1 cellular context compared by ENCODE assay signal in genomic region chr17:55448681-55449080, GRCh38.
TF ChIP-seq lines count a peak whose summit lies in the region.

No MANE protein-coding gene starts in this region.

TF ChIP-seq in HepG2, 621 proteins besides CTCF, POLR2A, EP300 and RAD21 (continued from another document and continues in another):
- TF ChIP-seq ZNF609 (CRISPR knock-in tag; IDR thresholded peaks at IDR 0.05; ENCODE audit: borderline replicate concordance) (no peak), ZNF644 (CRISPR knock-in tag; IDR thresholded peaks at IDR 0.05; ENCODE audit: low read depth) (0 out of 2 replicates have a peak, but pooled peaks have one; percentile 30), FOSL2 (CRISPR knock-in tag; IDR thresholded peaks at IDR 0.05) (no peak), ZNF781 (CRISPR knock-in tag; IDR thresholded peaks at IDR 0.05; ENCODE audit: borderline replicate concordance, not compliant biosample characterization) (no peak), U2AF2 (IDR thresholded peaks at IDR 0.05; ENCODE audit: low read depth, low read length) (no peak), ZNF10 (CRISPR knock-in tag; IDR thresholded peaks at IDR 0.05; ENCODE audit: borderline replicate concordance, low read depth) (no peak), U2AF1 (optimal IDR thresholded peaks at IDR 0.05; ENCODE audit: low read depth, low read length) (no peak), FOXP1 (IDR thresholded peaks at IDR 0.05) (no peak), FOXP1 (CRISPR knock-in tag; IDR thresholded peaks at IDR 0.05) (no peak), KAT8 (CRISPR knock-in tag; IDR thresholded peaks at IDR 0.05) (peak; percentile 18; the same call in 1 of the 2 replicates), MIER3 (CRISPR knock-in tag; IDR thresholded peaks at IDR 0.05; ENCODE audit: borderline replicate concordance) (no peak), ZFP36L2 (CRISPR knock-in tag; IDR thresholded peaks at IDR 0.05) (no peak), ZFYVE20 (CRISPR knock-in tag; IDR thresholded peaks at IDR 0.05; ENCODE audit: borderline replicate concordance, low read depth) (no peak), FOXA1 (IDR thresholded peaks at IDR 0.05) (no peak), FOXA1 (CRISPR knock-in tag; IDR thresholded peaks at IDR 0.05) (no peak), SIX4 (CRISPR knock-in tag; IDR thresholded peaks at IDR 0.05) (peak; percentile 97), ZNF772 (CRISPR knock-in tag; IDR thresholded peaks at IDR 0.05) (no peak), ELF1 (CRISPR knock-in tag; IDR thresholded peaks at IDR 0.05) (no peak), ETS1 (CRISPR knock-in tag; IDR thresholded peaks at IDR 0.05) (no peak), PAXIP1 (CRISPR knock-in tag; conservative IDR thresholded peaks at IDR 0.05) (0 out of 2 replicates have a peak, but pooled peaks have one; percentile 29), SIN3A (IDR thresholded peaks at IDR 0.05; ENCODE audit: borderline replicate concordance, low read depth, low read length) (no peak), MLX (CRISPR knock-in tag; IDR thresholded peaks at IDR 0.05) (no peak), PITX1 (CRISPR knock-in tag; IDR thresholded peaks at IDR 0.05) (0 out of 2 replicates have a peak, but pooled peaks have one; percentile 11), CEBPG (CRISPR knock-in tag; IDR thresholded peaks at IDR 0.05) (peak; percentile 58), ZNF710 (CRISPR knock-in tag; IDR thresholded peaks at IDR 0.05; ENCODE audit: borderline replicate concordance) (no peak), SAFB2 (CRISPR knock-in tag; IDR thresholded peaks at IDR 0.05; ENCODE audit: borderline replicate concordance, low read depth) (no peak), YEATS2 (CRISPR knock-in tag; IDR thresholded peaks at IDR 0.05; ENCODE audit: borderline replicate concordance) (0 out of 2 replicates have a peak, but pooled peaks have one; percentile 25), ZNF18 (CRISPR knock-in tag; IDR thresholded peaks at IDR 0.05; ENCODE audit: insufficient replicate concordance) (no peak), HOXA7 (CRISPR knock-in tag; IDR thresholded peaks at IDR 0.05) (no peak), GATAD2A (CRISPR knock-in tag; IDR thresholded peaks at IDR 0.05) (peak; percentile 89), ETV6 (CRISPR knock-in tag; conservative IDR thresholded peaks at IDR 0.05) (no peak), FIP1L1 (IDR thresholded peaks at IDR 0.05; ENCODE audit: borderline replicate concordance, insufficient read depth, low read depth, low read length) (no peak), TFAP4 (IDR thresholded peaks at IDR 0.05; ENCODE audit: borderline replicate concordance, low read depth) (no peak), ATF2 (CRISPR knock-in tag; IDR thresholded peaks at IDR 0.05) (no peak), TGIF2 (CRISPR knock-in tag; IDR thresholded peaks at IDR 0.05) (no peak), ZNF850 (CRISPR knock-in tag; conservative IDR thresholded peaks at IDR 0.05) (0 out of 2 replicates have a peak, but pooled peaks have one; percentile 32), ZNF782 (CRISPR knock-in tag; IDR thresholded peaks at IDR 0.05; ENCODE audit: borderline replicate concordance) (no peak), SP2 (CRISPR knock-in tag; IDR thresholded peaks at IDR 0.05) (no peak), HMGXB3 (CRISPR knock-in tag; IDR thresholded peaks at IDR 0.05; ENCODE audit: borderline replicate concordance) (no peak), ERF (CRISPR knock-in tag; IDR thresholded peaks at IDR 0.05) (no peak), ZBTB3 (CRISPR knock-in tag; IDR thresholded peaks at IDR 0.05; ENCODE audit: borderline replicate concordance, low read depth) (0 out of 2 replicates have a peak, but pooled peaks have one; percentile 21), SIX1 (CRISPR knock-in tag; IDR thresholded peaks at IDR 0.05; ENCODE audit: borderline replicate concordance) (peak; percentile 94), HES4 (CRISPR knock-in tag; IDR thresholded peaks at IDR 0.05; ENCODE audit: borderline replicate concordance) (no peak)
